In the genomic region with DNA sequence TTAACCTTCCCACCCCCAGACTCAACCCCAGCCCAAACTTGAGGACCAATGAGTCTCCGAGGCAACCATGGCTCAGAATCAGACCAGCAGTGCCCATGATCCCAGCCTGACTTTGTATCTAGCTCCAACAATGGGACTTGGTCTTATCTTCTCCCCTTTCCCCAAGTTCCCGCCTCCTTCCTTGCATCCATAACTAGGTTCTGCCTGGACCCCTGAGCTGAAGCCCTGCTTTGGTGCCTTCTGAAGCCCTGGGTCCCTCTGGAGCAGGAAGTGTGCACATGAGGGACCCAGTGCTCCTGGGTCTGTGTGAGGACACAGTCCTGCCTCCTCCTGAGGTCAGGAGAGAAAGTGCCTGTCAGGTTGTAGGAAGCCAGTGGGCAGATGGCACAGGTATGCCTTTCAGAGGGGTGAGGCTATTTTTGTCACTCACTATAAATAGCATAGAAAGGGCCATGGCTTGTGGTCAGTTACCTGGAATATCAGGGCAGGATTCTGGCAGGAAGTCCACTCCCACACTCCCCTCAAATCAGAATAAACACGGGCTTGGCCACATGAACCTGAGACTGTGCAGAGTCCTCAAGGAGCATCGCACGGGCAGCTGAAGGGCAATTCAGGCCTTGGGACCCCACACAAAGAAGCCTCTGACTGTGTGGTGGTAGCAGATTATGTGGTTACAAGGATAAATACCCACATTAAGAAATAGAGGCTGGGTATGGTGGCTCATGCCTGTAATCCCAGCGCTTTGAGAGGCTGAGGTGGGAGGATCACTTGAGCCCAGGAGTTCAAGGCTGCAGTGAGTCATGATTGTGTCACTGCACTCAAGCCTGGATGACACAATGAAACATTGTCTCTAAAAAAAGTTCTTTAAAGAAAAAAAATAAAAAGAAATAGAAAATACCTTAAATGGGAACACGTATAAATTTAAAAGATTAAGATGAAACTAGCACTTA, we compare ENCODE assay signal across 1 cellular context.
TF ChIP-seq lines count a peak whose summit lies in the region.

No MANE protein-coding gene starts in this region.

TF ChIP-seq in HepG2, 621 proteins besides CTCF, POLR2A, EP300 and RAD21 (continued from another document and continues in another):
- TF ChIP-seq, protein P1, sequence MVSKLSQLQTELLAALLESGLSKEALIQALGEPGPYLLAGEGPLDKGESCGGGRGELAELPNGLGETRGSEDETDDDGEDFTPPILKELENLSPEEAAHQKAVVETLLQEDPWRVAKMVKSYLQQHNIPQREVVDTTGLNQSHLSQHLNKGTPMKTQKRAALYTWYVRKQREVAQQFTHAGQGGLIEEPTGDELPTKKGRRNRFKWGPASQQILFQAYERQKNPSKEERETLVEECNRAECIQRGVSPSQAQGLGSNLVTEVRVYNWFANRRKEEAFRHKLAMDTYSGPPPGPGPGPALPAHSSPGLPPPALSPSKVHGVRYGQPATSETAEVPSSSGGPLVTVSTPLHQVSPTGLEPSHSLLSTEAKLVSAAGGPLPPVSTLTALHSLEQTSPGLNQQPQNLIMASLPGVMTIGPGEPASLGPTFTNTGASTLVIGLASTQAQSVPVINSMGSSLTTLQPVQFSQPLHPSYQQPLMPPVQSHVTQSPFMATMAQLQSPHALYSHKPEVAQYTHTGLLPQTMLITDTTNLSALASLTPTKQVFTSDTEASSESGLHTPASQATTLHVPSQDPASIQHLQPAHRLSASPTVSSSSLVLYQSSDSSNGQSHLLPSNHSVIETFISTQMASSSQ (IDR thresholded peaks at IDR 0.05; ENCODE audit: low read depth) = no peak
- TF ChIP-seq, protein P1 (CRISPR knock-in tag; IDR thresholded peaks at IDR 0.05; ENCODE audit: borderline replicate concordance) = no peak
- TF ChIP-seq HMGA1 (CRISPR knock-in tag; conservative IDR thresholded peaks at IDR 0.05) (no peak), ZMYM4 (CRISPR knock-in tag; IDR thresholded peaks at IDR 0.05) (no peak), ZMYM3 (CRISPR knock-in tag; IDR thresholded peaks at IDR 0.05) (no peak), KMT2B (CRISPR knock-in tag; IDR thresholded peaks at IDR 0.05) (no peak), PRMT3 (CRISPR knock-in tag; IDR thresholded peaks at IDR 0.05; ENCODE audit: borderline replicate concordance, low read depth) (no peak), ZNF704 (CRISPR knock-in tag; IDR thresholded peaks at IDR 0.05; ENCODE audit: borderline replicate concordance) (no peak), TBX2 (CRISPR knock-in tag; IDR thresholded peaks at IDR 0.05; ENCODE audit: borderline replicate concordance) (peak; percentile 32; the same call in 1 of the 2 replicates), SAP130 (CRISPR knock-in tag; IDR thresholded peaks at IDR 0.05; ENCODE audit: low read depth) (peak; percentile 19; the same call in 1 of the 2 replicates), ZNF468 (CRISPR knock-in tag; IDR thresholded peaks at IDR 0.05) (no peak), SRF (IDR thresholded peaks at IDR 0.05; ENCODE audit: low read depth, low read length) (no peak), CEBPB (IDR thresholded peaks at IDR 0.05; ENCODE audit: borderline replicate concordance, low read depth, low read length) (peak; percentile 71; the same call in 1 of the 2 replicates), ZGPAT (CRISPR knock-in tag; IDR thresholded peaks at IDR 0.05) (peak; percentile 39; the same call in 1 of the 2 replicates), SALL1 (CRISPR knock-in tag; IDR thresholded peaks at IDR 0.05) (peak; percentile 33; the same call in 1 of the 2 replicates), SOX6 (IDR thresholded peaks at IDR 0.05) (no peak), SOX6 (CRISPR knock-in tag; IDR thresholded peaks at IDR 0.05) (peak; percentile 66), CEBPG (CRISPR knock-in tag; IDR thresholded peaks at IDR 0.05) (peak; percentile 74), TFE3 (CRISPR knock-in tag; IDR thresholded peaks at IDR 0.05) (0 out of 2 replicates have a peak, but pooled peaks have one; percentile 32), SRY (CRISPR knock-in tag; IDR thresholded peaks at IDR 0.05) (no peak), FOXJ3 (CRISPR knock-in tag; IDR thresholded peaks at IDR 0.05; ENCODE audit: borderline replicate concordance) (no peak), TRAFD1 (CRISPR knock-in tag; IDR thresholded peaks at IDR 0.05; ENCODE audit: borderline replicate concordance) (no peak), PAX8 (CRISPR knock-in tag; IDR thresholded peaks at IDR 0.05; ENCODE audit: borderline replicate concordance) (no peak), FLYWCH1 (CRISPR knock-in tag; IDR thresholded peaks at IDR 0.05) (no peak), NR2C2 (CRISPR knock-in tag; IDR thresholded peaks at IDR 0.05; ENCODE audit: borderline replicate concordance) (peak; percentile 41; the same call in 1 of the 2 replicates), JUN (CRISPR knock-in tag; IDR thresholded peaks at IDR 0.05) (0 out of 2 replicates have a peak, but pooled peaks have one; percentile 29), ZSCAN12 (CRISPR knock-in tag; IDR thresholded peaks at IDR 0.05) (no peak), KDM3A (CRISPR knock-in tag; IDR thresholded peaks at IDR 0.05; ENCODE audit: low read depth) (0 out of 2 replicates have a peak, but pooled peaks have one; percentile 47), GATAD1 (CRISPR knock-in tag; IDR thresholded peaks at IDR 0.05) (no peak), JUNB (CRISPR knock-in tag; IDR thresholded peaks at IDR 0.05; ENCODE audit: borderline replicate concordance) (peak; percentile 66; the same call in 1 of the 2 replicates), ZNF180 (CRISPR knock-in tag; IDR thresholded peaks at IDR 0.05; ENCODE audit: borderline replicate concordance, low read depth) (no peak), THAP11 (CRISPR knock-in tag; IDR thresholded peaks at IDR 0.05) (peak; percentile 40; the same call in 1 of the 2 replicates), HDAC2 (CRISPR knock-in tag; IDR thresholded peaks at IDR 0.05) (peak; percentile 39; the same call in 1 of the 2 replicates), ARNT (IDR thresholded peaks at IDR 0.05) (no peak), XBP1 (CRISPR knock-in tag; IDR thresholded peaks at IDR 0.05) (no peak), ZMYM2 (CRISPR knock-in tag; IDR thresholded peaks at IDR 0.05) (peak; percentile 50; the same call in 1 of the 2 replicates), MIER2 (CRISPR knock-in tag; IDR thresholded peaks at IDR 0.05) (no peak), ZNF557 (CRISPR knock-in tag; IDR thresholded peaks at IDR 0.05) (no peak)
- TF ChIP-seq, protein P2, sequence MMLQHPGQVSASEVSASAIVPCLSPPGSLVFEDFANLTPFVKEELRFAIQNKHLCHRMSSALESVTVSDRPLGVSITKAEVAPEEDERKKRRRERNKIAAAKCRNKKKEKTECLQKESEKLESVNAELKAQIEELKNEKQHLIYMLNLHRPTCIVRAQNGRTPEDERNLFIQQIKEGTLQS (CRISPR knock-in tag; IDR thresholded peaks at IDR 0.05) = peak; percentile 90
- TF ChIP-seq, protein P3, sequence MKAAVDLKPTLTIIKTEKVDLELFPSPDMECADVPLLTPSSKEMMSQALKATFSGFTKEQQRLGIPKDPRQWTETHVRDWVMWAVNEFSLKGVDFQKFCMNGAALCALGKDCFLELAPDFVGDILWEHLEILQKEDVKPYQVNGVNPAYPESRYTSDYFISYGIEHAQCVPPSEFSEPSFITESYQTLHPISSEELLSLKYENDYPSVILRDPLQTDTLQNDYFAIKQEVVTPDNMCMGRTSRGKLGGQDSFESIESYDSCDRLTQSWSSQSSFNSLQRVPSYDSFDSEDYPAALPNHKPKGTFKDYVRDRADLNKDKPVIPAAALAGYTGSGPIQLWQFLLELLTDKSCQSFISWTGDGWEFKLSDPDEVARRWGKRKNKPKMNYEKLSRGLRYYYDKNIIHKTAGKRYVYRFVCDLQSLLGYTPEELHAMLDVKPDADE (CRISPR knock-in tag; IDR thresholded peaks at IDR 0.05) = no peak
- TF ChIP-seq, protein P4, sequence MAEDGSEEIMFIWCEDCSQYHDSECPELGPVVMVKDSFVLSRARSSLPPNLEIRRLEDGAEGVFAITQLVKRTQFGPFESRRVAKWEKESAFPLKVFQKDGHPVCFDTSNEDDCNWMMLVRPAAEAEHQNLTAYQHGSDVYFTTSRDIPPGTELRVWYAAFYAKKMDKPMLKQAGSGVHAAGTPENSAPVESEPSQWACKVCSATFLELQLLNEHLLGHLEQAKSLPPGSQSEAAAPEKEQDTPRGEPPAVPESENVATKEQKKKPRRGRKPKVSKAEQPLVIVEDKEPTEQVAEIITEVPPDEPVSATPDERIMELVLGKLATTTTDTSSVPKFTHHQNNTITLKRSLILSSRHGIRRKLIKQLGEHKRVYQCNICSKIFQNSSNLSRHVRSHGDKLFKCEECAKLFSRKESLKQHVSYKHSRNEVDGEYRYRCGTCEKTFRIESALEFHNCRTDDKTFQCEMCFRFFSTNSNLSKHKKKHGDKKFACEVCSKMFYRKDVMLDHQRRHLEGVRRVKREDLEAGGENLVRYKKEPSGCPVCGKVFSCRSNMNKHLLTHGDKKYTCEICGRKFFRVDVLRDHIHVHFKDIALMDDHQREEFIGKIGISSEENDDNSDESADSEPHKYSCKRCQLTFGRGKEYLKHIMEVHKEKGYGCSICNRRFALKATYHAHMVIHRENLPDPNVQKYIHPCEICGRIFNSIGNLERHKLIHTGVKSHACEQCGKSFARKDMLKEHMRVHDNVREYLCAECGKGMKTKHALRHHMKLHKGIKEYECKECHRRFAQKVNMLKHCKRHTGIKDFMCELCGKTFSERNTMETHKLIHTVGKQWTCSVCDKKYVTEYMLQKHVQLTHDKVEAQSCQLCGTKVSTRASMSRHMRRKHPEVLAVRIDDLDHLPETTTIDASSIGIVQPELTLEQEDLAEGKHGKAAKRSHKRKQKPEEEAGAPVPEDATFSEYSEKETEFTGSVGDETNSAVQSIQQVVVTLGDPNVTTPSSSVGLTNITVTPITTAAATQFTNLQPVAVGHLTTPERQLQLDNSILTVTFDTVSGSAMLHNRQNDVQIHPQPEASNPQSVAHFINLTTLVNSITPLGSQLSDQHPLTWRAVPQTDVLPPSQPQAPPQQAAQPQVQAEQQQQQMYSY (CRISPR knock-in tag; IDR thresholded peaks at IDR 0.05) = peak; percentile 79
- TF ChIP-seq, protein P5, sequence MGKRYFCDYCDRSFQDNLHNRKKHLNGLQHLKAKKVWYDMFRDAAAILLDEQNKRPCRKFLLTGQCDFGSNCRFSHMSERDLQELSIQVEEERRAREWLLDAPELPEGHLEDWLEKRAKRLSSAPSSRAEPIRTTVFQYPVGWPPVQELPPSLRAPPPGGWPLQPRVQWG (CRISPR knock-in tag; IDR thresholded peaks at IDR 0.05; ENCODE audit: borderline replicate concordance, low read depth) = no peak
